ENCODE assay signal across 18 cellular contexts in genomic region chr22:17349172-17349571, GRCh38. TPM values are rescaled to one million over a fixed set of nuclear protein-coding genes. Genes with fewer than 3 reads are reported as not detected.
"Had no signal": no experiment of that assay in that cellular context is flagged by ENCODE, and none has a peak within 500 bp of the region (broad histone marks: within the 10 kb centered on the region; RNA-seq: fewer than 3 reads in every experiment).

No MANE protein-coding gene starts in this region.

- DNase-seq: activated CD4-positive, alpha-beta memory T cell treated with anti-CD3 and anti-CD28 coated beads, Interleukin-2, amount 10 ng/mL, durations not matched to agents 7 days and 5 days; activated CD4-positive, alpha-beta T cell treated with anti-CD3 and anti-CD28 coated beads for 1 hour; activated CD8-positive, alpha-beta memory T cell treated with anti-CD3 and anti-CD28 coated beads, Interleukin-2, amount 50 U/mL, for 48 hours; activated naive CD4-positive, alpha-beta T cell; aorta; dorsolateral prefrontal cortex; esophagus squamous epithelium; foreskin fibroblast; glutamatergic neuron; immature natural killer cell; naive thymus-derived CD4-positive, alpha-beta T cell; stimulated activated CD4-positive, alpha-beta T cell treated with anti-CD3 and anti-CD28 coated beads, Interleukin-2, amount 100 ng/mL, for 24 hours; stimulated activated naive B cell treated with anti-CD40 and anti-IgM and Interleukin-4, amounts not matched to agents 10 μg/mL and 1 μg/mL and 100 μg/mL, for 72 hours had no signal

- H3K4me3 ChIP-seq: dorsolateral prefrontal cortex, esophagus squamous epithelium had no signal

- H3K36me3 ChIP-seq: esophagus squamous epithelium had no signal

- H3K4me3 Mint-ChIP-seq: activated CD4-positive, alpha-beta memory T cell treated with anti-CD3 and anti-CD28 coated beads, Interleukin-2, amount 10 ng/mL, durations not matched to agents 7 days and 5 days; activated T-helper 1 cell treated with anti-CD3 and anti-CD28 coated beads, Interleukin-12 subunit alpha, Interleukin-12 subunit beta, Interleukin-2, Interleukin-4 antibody, amounts not matched to agents 30 ng/mL and 10 ng/mL and 1 ng/mL, durations not matched to agents 14 hours and 24 hours and 36 hours; immature natural killer cell; naive thymus-derived CD4-positive, alpha-beta T cell; stimulated activated naive B cell treated with anti-CD40 and anti-IgM and Interleukin-4, amounts not matched to agents 10 μg/mL and 1 μg/mL and 100 μg/mL, for 72 hours; T-helper 2 cell treated with Interferon-gamma antibody and Interleukin-4, amounts not matched to agents 5 μg/mL and 100 μg/mL, for 36 hours had no signal

- ATAC-seq: naive thymus-derived CD4-positive, alpha-beta T cell; sciatic nerve; stimulated activated naive B cell treated with anti-CD40 and anti-IgM and Interleukin-4, amounts not matched to agents 10 μg/mL and 1 μg/mL and 100 μg/mL, for 72 hours had no signal

- H3K9me3 Mint-ChIP-seq: activated CD4-positive, alpha-beta memory T cell treated with anti-CD3 and anti-CD28 coated beads, Interleukin-2, amount 10 ng/mL, durations not matched to agents 7 days and 5 days; activated T-helper 1 cell treated with anti-CD3 and anti-CD28 coated beads, Interleukin-12 subunit alpha, Interleukin-12 subunit beta, Interleukin-2, Interleukin-4 antibody, amounts not matched to agents 30 ng/mL and 10 ng/mL and 1 ng/mL, durations not matched to agents 14 hours and 24 hours and 36 hours; naive thymus-derived CD4-positive, alpha-beta T cell; stimulated activated naive B cell treated with anti-CD40 and anti-IgM and Interleukin-4, amounts not matched to agents 10 μg/mL and 1 μg/mL and 100 μg/mL, for 72 hours; T-helper 2 cell treated with Interferon-gamma antibody and Interleukin-4, amounts not matched to agents 5 μg/mL and 100 μg/mL, for 36 hours had no signal

- H3K27ac Mint-ChIP-seq: activated CD4-positive, alpha-beta memory T cell treated with anti-CD3 and anti-CD28 coated beads, Interleukin-2, amount 10 ng/mL, durations not matched to agents 7 days and 5 days; activated T-helper 1 cell treated with anti-CD3 and anti-CD28 coated beads, Interleukin-12 subunit alpha, Interleukin-12 subunit beta, Interleukin-2, Interleukin-4 antibody, amounts not matched to agents 30 ng/mL and 10 ng/mL and 1 ng/mL, durations not matched to agents 14 hours and 24 hours and 36 hours; immature natural killer cell; progenitor cell of endocrine pancreas; stimulated activated naive B cell treated with anti-CD40 and anti-IgM and Interleukin-4, amounts not matched to agents 10 μg/mL and 1 μg/mL and 100 μg/mL, for 72 hours; T-helper 2 cell treated with Interferon-gamma antibody and Interleukin-4, amounts not matched to agents 5 μg/mL and 100 μg/mL, for 36 hours had no signal

- H3K27me3 Mint-ChIP-seq: progenitor cell of endocrine pancreas had no signal

- H3K9me3 ChIP-seq: esophagus squamous epithelium had no signal

- H3K4me1 Mint-ChIP-seq: immature natural killer cell had no signal

- H3K36me3 Mint-ChIP-seq: immature natural killer cell; naive thymus-derived CD4-positive, alpha-beta T cell; stimulated activated naive B cell treated with anti-CD40 and anti-IgM and Interleukin-4, amounts not matched to agents 10 μg/mL and 1 μg/mL and 100 μg/mL, for 72 hours had no signal

RNA-seq across cellular contexts. Expression of gene CECR2, which starts 20.1 kb away (rescaled TPM):
- total RNA-seq: bronchial epithelial cell had no signal
